Comparison of ENCODE assay signal across 1 cellular context in genomic region chr14:29940482-29940881, GRCh38.
TF ChIP-seq lines count a peak whose summit lies in the region.

No MANE protein-coding gene starts in this region.

TF ChIP-seq in GM23338, 12 proteins besides CTCF, POLR2A, EP300 and RAD21 (continued from another document):
- TF ChIP-seq ETS1 (IDR thresholded peaks at IDR 0.05) (no peak), REST (IDR thresholded peaks at IDR 0.05; ENCODE audit: unreplicated experiment) (no peak), ZNF331 (CRISPR knock-in tag; IDR thresholded peaks at IDR 0.05; ENCODE audit: low read depth) (no peak), EZH2phosphoT487 (IDR thresholded peaks at IDR 0.05; ENCODE audit: unreplicated experiment) (no peak), CREB1 (CRISPR knock-in tag; IDR thresholded peaks at IDR 0.05; ENCODE audit: low read depth) (no peak), NANOG (IDR thresholded peaks at IDR 0.05; ENCODE audit: borderline replicate concordance) (no peak), STAT1 (IDR thresholded peaks at IDR 0.05; ENCODE audit: unreplicated experiment) (no peak), ZNF462 (CRISPR knock-in tag; IDR thresholded peaks at IDR 0.05) (no peak), EZH2 (IDR thresholded peaks at IDR 0.05; ENCODE audit: low read depth, unreplicated experiment) (no peak)
TF ChIP-seq in GM23338: peak in this region for 0.
